ENCODE assay signal across 7 cellular contexts in the genomic region with DNA sequence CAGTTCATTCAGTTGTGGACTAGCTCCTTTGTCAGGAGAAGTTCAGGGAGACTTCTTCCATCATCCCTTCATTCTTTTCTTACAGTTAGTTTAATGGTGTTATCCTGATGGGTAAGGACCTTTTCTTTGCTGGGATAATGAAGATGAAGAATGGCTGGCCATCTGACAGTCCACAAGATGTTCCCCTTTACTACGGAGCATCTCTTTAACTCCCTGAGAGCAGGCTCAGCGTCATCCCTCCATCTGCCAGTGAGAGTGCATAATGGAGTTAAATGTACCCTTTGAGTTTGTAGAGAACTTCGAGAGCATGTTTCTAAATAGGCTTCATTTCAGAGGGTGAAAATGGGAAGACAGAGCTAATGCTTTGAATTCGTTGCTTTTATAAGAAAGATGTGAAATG. TPM values are rescaled to one million over a fixed set of nuclear protein-coding genes. Genes with fewer than 3 reads are reported as not detected.
A peak's percentile ranks its signal among the peaks of the same experiment; 100 is the strongest.
DNase-seq lines count a peak whose midpoint lies in the region.

No MANE protein-coding gene starts in this region.

- peaks cover 44% of the 10 kb centered on the region for H3K4me1 Mint-ChIP-seq in activated CD4-positive, alpha-beta memory T cell treated with anti-CD3 and anti-CD28 coated beads, Interleukin-2, amount 10 ng/mL, durations not matched to agents 7 days and 5 days

- H3K27ac ChIP-seq in skeletal muscle tissue (ENCODE audit: low read depth, low read length): no peak overlapping the region

- no peaks in the 10 kb centered on the region for H3K27me3 Mint-ChIP-seq in activated CD4-positive, alpha-beta memory T cell treated with anti-CD3 and anti-CD28 coated beads, Interleukin-2, amount 10 ng/mL, durations not matched to agents 7 days and 5 days

- in situ Hi-C loops in G401 (cut with HindIII; ENCODE audit: low sequenced_read_pairs): no loop called here

- peak overlapping the region; percentile 91 to 97 (median 96) for H3K9ac ChIP-seq in skeletal muscle tissue (ENCODE audit: low read depth in 1 of 3, low read length in 3 of 3)

- no peaks in the 10 kb centered on the region for H3K9me3 ChIP-seq in skeletal muscle tissue (ENCODE audit: control insufficient read depth in 3 of 3, low read length in 3 of 3)

- DNase-seq in G401 (ENCODE audit: low spot score): peak; percentile 52
- DNase-seq in KG1 (lab: John Stamatoyannopoulos, UW): peak; percentile 14
- DNase-seq in activated CD4-positive, alpha-beta memory T cell treated with anti-CD3 and anti-CD28 coated beads, Interleukin-2, amount 10 ng/mL, durations not matched to agents 7 days and 5 days: peak; percentile 28
- peak; percentile 51 for DNase-seq in hepatic stellate cell (ENCODE audit: low spot score)
- no peak for DNase-seq in GM19238 (ENCODE audit: insufficient read length, low spot score)
- no peak for DNase-seq in NCI-H2029 (lab: John Stamatoyannopoulos, UW)

- no peaks in the 10 kb centered on the region for H3K9me3 Mint-ChIP-seq in activated CD4-positive, alpha-beta memory T cell treated with anti-CD3 and anti-CD28 coated beads, Interleukin-2, amount 10 ng/mL, durations not matched to agents 7 days and 5 days

- H3K36me3 ChIP-seq in skeletal muscle tissue (ENCODE audit: control insufficient read depth in 3 of 3, insufficient read depth in 3 of 3, low read length in 3 of 3): no peaks in the 10 kb centered on the region

- H3K27me3 ChIP-seq in skeletal muscle tissue (ENCODE audit: control insufficient read depth in 3 of 3, insufficient read depth in 3 of 3, low read length in 3 of 3): no peaks in the 10 kb centered on the region

- CTCF ChIA-PET in activated CD4-positive, alpha-beta memory T cell treated with anti-CD3 and anti-CD28 coated beads, Interleukin-2, amount 10 ng/mL, durations not matched to agents 7 days and 5 days (lab: Charles Lee): interaction anchor here (1.1 to 3.6 kb wide), 5 partner anchors 12 to 171 kb away, joined by 4 to 24 read pairs (median 8); partner anchors contain the start of gene RBX1

- peaks cover 46% of the 10 kb centered on the region for H3K36me3 Mint-ChIP-seq in activated CD4-positive, alpha-beta memory T cell treated with anti-CD3 and anti-CD28 coated beads, Interleukin-2, amount 10 ng/mL, durations not matched to agents 7 days and 5 days (ENCODE audit: low read depth)

- H3K4me3 ChIP-seq in skeletal muscle tissue (ENCODE audit: low read length in 3 of 3): peak overlapping the region; percentile 88 to 92 (median 89)

- H3K4me3 Mint-ChIP-seq in activated CD4-positive, alpha-beta memory T cell treated with anti-CD3 and anti-CD28 coated beads, Interleukin-2, amount 10 ng/mL, durations not matched to agents 7 days and 5 days: peak overlapping the region; percentile 93

- H3K27ac Mint-ChIP-seq in activated CD4-positive, alpha-beta memory T cell treated with anti-CD3 and anti-CD28 coated beads, Interleukin-2, amount 10 ng/mL, durations not matched to agents 7 days and 5 days: peak overlapping the region; percentile 94

- peaks cover 24 to 34% (median 27%) of the 10 kb centered on the region in 3 donors for H3K4me1 ChIP-seq in skeletal muscle tissue (ENCODE audit: control insufficient read depth in 3 of 3, insufficient read depth in 3 of 3, low read length in 3 of 3)

- POLR2A ChIA-PET in activated CD4-positive, alpha-beta memory T cell treated with anti-CD3 and anti-CD28 coated beads, Interleukin-2, amount 10 ng/mL, durations not matched to agents 7 days and 5 days (lab: Charles Lee): interaction anchor here (0.6 to 8.4 kb wide), 20 partner anchors 9 to 368 kb away, joined by 3 to 244 read pairs (median 8); partner anchors contain the start of genes RANGAP1, RBX1, ST13 and TEF

RNA-seq across cellular contexts. Expression of gene EP300, which starts 1.6 kb away (rescaled TPM):
- total RNA-seq in G401 (2014; rRNA removed; shearing (Covaris generic)): 14.2 and 73.2 TPM in 2 replicates
- total RNA-seq in activated CD4-positive, alpha-beta memory T cell treated with anti-CD3 and anti-CD28 coated beads, Interleukin-2, amount 10 ng/mL, durations not matched to agents 7 days and 5 days: 10 to 100 TPM; 63.3 to 68.4 TPM
- total RNA-seq in skeletal muscle tissue: 57.9 TPM

Comparison
In these comparisons a context has a peak if more than half of its experiments do, and no peak if none do; other contexts are left out.
1. DNase-seq: peak in G401 (single experiment), KG1 (single experiment), activated CD4-positive, alpha-beta memory T cell treated with anti-CD3 and anti-CD28 coated beads, Interleukin-2, amount 10 ng/mL, durations not matched to agents 7 days and 5 days (single experiment) and hepatic stellate cell (single experiment); none in GM19238 (single experiment) and NCI-H2029 (single experiment).